In genomic region chr3:125055165-125055912, GRCh38 we compare ENCODE assay signal across 8 cellular contexts. TPM values are rescaled to one million over a fixed set of nuclear protein-coding genes. Genes with fewer than 3 reads are reported as not detected.
DNase-seq lines count a peak whose midpoint lies in the region; ATAC-seq and TF ChIP-seq lines count a peak whose summit lies in the region.

No MANE protein-coding gene starts in this region.

- H2AFZ ChIP-seq in GM23338: peak overlapping the region; percentile 93

- peaks cover 5% of the 10 kb centered on the region; the same call in 1 of the 2 replicates for H3K79me2 ChIP-seq in GM23338 (replicated peaks; ENCODE audit: insufficient read depth)

- peaks cover 44% of the 10 kb centered on the region for H3K27me3 ChIP-seq in GM23338 (ENCODE audit: insufficient read depth)

- H3K27me3 Mint-ChIP-seq in GM23338 (ENCODE audit: insufficient read depth, low read depth, poor library complexity) (peaks cover 39% of the 10 kb centered on the region), immature natural killer cell (ENCODE audit: low read depth in 3 of 3) (peaks cover 3 to 9% (median 5%) of the 10 kb centered on the region in 3 donors)

- H3K4me3 Mint-ChIP-seq in GM23338 (peak overlapping the region; percentile 75), immature natural killer cell (peak overlapping the region; percentile 94 to 99 (median 98))
- peak overlapping the region; percentile 84 for H3K4me3 Mint-ChIP-seq in stimulated activated effector memory CD8-positive, alpha-beta T cell treated with anti-CD3 and anti-CD28 coated beads, Interleukin-12 subunit alpha, Interleukin-12 subunit beta, amount 100 ng/mL, for 72 hours

- no peaks in the 10 kb centered on the region; the same call in 2 of the 3 replicates for H3K36me3 Mint-ChIP-seq in GM23338 (ENCODE audit: low read depth)
- peaks cover 0 to 5% (median 3%) of the 10 kb centered on the region in 3 donors for H3K36me3 Mint-ChIP-seq in immature natural killer cell
- H3K36me3 Mint-ChIP-seq in stimulated activated effector memory CD8-positive, alpha-beta T cell treated with anti-CD3 and anti-CD28 coated beads, Interleukin-12 subunit alpha, Interleukin-12 subunit beta, amount 100 ng/mL, for 72 hours: peaks cover 9% of the 10 kb centered on the region

- peaks cover 3% of the 10 kb centered on the region; the same call in 1 of the 2 replicates for H4K20me1 ChIP-seq in GM23338 (replicated peaks; ENCODE audit: insufficient read depth)

- no peaks in the 10 kb centered on the region for H3K9me2 ChIP-seq in GM23338 (ENCODE audit: insufficient read depth)

- no peak overlapping the region for H3K27ac Mint-ChIP-seq in GM23338
- peak overlapping the region; percentile 90 to 98 (median 96) for H3K27ac Mint-ChIP-seq in immature natural killer cell
- H3K27ac Mint-ChIP-seq in stimulated activated effector memory CD8-positive, alpha-beta T cell treated with anti-CD3 and anti-CD28 coated beads, Interleukin-12 subunit alpha, Interleukin-12 subunit beta, amount 100 ng/mL, for 72 hours: peak overlapping the region; percentile 84

- H3K9me3 Mint-ChIP-seq in GM23338 (no peaks in the 10 kb centered on the region), immature natural killer cell (no peaks in the 10 kb centered on the region)
- H3K9me3 Mint-ChIP-seq in stimulated activated effector memory CD8-positive, alpha-beta T cell treated with anti-CD3 and anti-CD28 coated beads, Interleukin-12 subunit alpha, Interleukin-12 subunit beta, amount 100 ng/mL, for 72 hours: no peaks in the 10 kb centered on the region

- H3K4me1 Mint-ChIP-seq in GM23338 (peaks cover 63% of the 10 kb centered on the region), immature natural killer cell (peaks cover 6 to 53% of the 10 kb centered on the region in 2 donors)
- peaks cover 46% of the 10 kb centered on the region for H3K4me1 Mint-ChIP-seq in stimulated activated effector memory CD8-positive, alpha-beta T cell treated with anti-CD3 and anti-CD28 coated beads, Interleukin-12 subunit alpha, Interleukin-12 subunit beta, amount 100 ng/mL, for 72 hours

- peak overlapping the region; percentile 94 for H3K4me2 ChIP-seq in GM23338

- no peak overlapping the region for H3K27ac ChIP-seq in GM23338 (ENCODE audit: low read depth)
- peak overlapping the region; percentile 62 for H3K27ac ChIP-seq in angular gyrus (ENCODE audit: low read depth, low read length)

- no peak for DNase-seq in GM12865 (ENCODE audit: low read depth)
- peak; percentile 40 for DNase-seq in GM23338 (ENCODE audit: low spot score)
- peak; percentile 68 for DNase-seq in NCI-H1105 (lab: John Stamatoyannopoulos, UW)
- peak in 1 of 3 donors; percentile 31 for DNase-seq in immature natural killer cell
- peak; percentile 17 to 57 for DNase-seq in stimulated activated effector memory CD8-positive, alpha-beta T cell treated with anti-CD3 and anti-CD28 coated beads, Interleukin-12 subunit alpha, Interleukin-12 subunit beta, amount 100 ng/mL, for 72 hours (ENCODE audit: low spot score in 2 of 2)
- DNase-seq in LoVo (ENCODE audit: low spot score): no peak
- DNase-seq in NCI-H2196 treated with DMSO at 0.1 percent for 48 hours (lab: John Stamatoyannopoulos, UW; ENCODE audit: unreplicated experiment): no peak

- no peaks in the 10 kb centered on the region; the same call in 1 of the 2 replicates for H3K36me3 ChIP-seq in GM23338 (ENCODE audit: insufficient read depth)

- TF ChIP-seq CTCF in GM12865 (IDR thresholded peaks at IDR 0.05; ENCODE audit: insufficient read depth, low read depth, low read length, missing control alignments) (no peak), GM23338 (conservative IDR thresholded peaks at IDR 0.05; ENCODE audit: low read depth in 2 of 2) (no peak)

- H3F3A ChIP-seq in GM23338 (replicated peaks; ENCODE audit: low read depth): peaks cover 20% of the 10 kb centered on the region

- peaks cover 57% of the 10 kb centered on the region for H3K4me1 ChIP-seq in GM23338 (ENCODE audit: insufficient read depth)

- H3K4me3 ChIP-seq in GM12865 (ENCODE audit: low read depth, low read length) (peak overlapping the region; percentile 90), GM23338 (peak overlapping the region; percentile 80)

- peak; percentile 12; the same call in 2 of the 3 replicates for ATAC-seq in GM23338
- peak; percentile 29 for ATAC-seq in stimulated activated effector memory CD8-positive, alpha-beta T cell treated with anti-CD3 and anti-CD28 coated beads, Interleukin-12 subunit alpha, Interleukin-12 subunit beta, amount 100 ng/mL, for 72 hours

TF ChIP-seq in GM23338, 12 proteins besides CTCF, POLR2A, EP300 and RAD21:
- TF ChIP-seq ZNF462 (CRISPR knock-in tag; IDR thresholded peaks at IDR 0.05) (no peak), EZH2 (IDR thresholded peaks at IDR 0.05; ENCODE audit: low read depth, unreplicated experiment) (peak; percentile 51)

RNA-seq across cellular contexts. Expression of gene HEG1, which starts 0.5 kb away (rescaled TPM):
- 8.8 and 17.0 TPM in 2 replicates for total RNA-seq in GM23338 (2014; rRNA removed; shearing (Covaris generic))
- 1.8 and 1.9 TPM in 2 replicates for polyA plus RNA-seq in GM23338 (2016; fragmentation: Nextera tagmentation; extraction: Ambion mirVana)
- polyA plus RNA-seq in immature natural killer cell: 10 to 100 TPM in 1 of 3 donors, 1 to 10 TPM in 2; 2.1 to 12.1 (median 4.9) TPM

Comparison
In these comparisons a context has a peak if more than half of its experiments do, and no peak if none do; other contexts are left out.
1. DNase-seq: peak in GM23338 (single experiment), NCI-H1105 (single experiment) and stimulated activated effector memory CD8-positive, alpha-beta T cell treated with anti-CD3 and anti-CD28 coated beads, Interleukin-12 subunit alpha, Interleukin-12 subunit beta, amount 100 ng/mL, for 72 hours (2 of 2); none in GM12865 (single experiment), LoVo (single experiment) and NCI-H2196 treated with DMSO at 0.1 percent for 48 hours (single experiment).
2. Peak in every context shown above with its lines, with median percentiles within 50 percentile points of each other: H3K4me3 Mint-ChIP-seq.